8 cellular contexts compared by ENCODE assay signal in genomic region chr6:108133594-108134179, GRCh38. TPM values are rescaled to one million over a fixed set of nuclear protein-coding genes. Genes with fewer than 3 reads are reported as not detected.
DNase-seq lines count a peak whose midpoint lies in the region; FAIRE-seq and TF ChIP-seq lines count a peak whose summit lies in the region.

No MANE protein-coding gene starts in this region.

- H3K27ac ChIP-seq in mucosa of rectum (ENCODE audit: low read depth in 2 of 2, low read length in 2 of 2), result no peak overlapping the region

- peak overlapping the region in 1 of 2 donors; percentile 45 for H3K9ac ChIP-seq in mucosa of rectum (ENCODE audit: low read depth in 1 of 2, low read length in 2 of 2)

- TF ChIP-seq POLR2A in erythroblast (IDR thresholded peaks at IDR 0.05; ENCODE audit: low read length), result no peak

- H3K4me1 ChIP-seq in mucosa of rectum (ENCODE audit: control insufficient read depth in 2 of 2, insufficient read depth in 2 of 2, low read length in 2 of 2), result peaks cover 0 to 4% of the 10 kb centered on the region in 2 donors

- no peak for FAIRE-seq in GM19239 (lab: Jason Lieb, UNC)

- peaks cover 26 to 46% of the 10 kb centered on the region in 2 donors for H3K27me3 ChIP-seq in mucosa of rectum (ENCODE audit: control insufficient read depth in 2 of 2, insufficient read depth in 2 of 2, low read length in 2 of 2)

- peak overlapping the region; percentile 42 to 61 for H3K4me3 ChIP-seq in mucosa of rectum (ENCODE audit: low read length in 2 of 2)

- no peaks in the 10 kb centered on the region for H3K9me3 ChIP-seq in mucosa of rectum (ENCODE audit: control insufficient read depth in 2 of 2, low read length in 2 of 2)

- no peaks in the 10 kb centered on the region for H3K36me3 ChIP-seq in mucosa of rectum (ENCODE audit: control insufficient read depth in 2 of 2, insufficient read depth in 2 of 2, low read length in 2 of 2)

- DNase-seq in NCI-H1436 (lab: John Stamatoyannopoulos, UW) (peak; percentile 56), NCI-H1436 treated with DMSO at 0.1 percent for 48 hours (lab: John Stamatoyannopoulos, UW) (no peak), MV-4-11 (lab: John Stamatoyannopoulos, UW) (peak; percentile 6), erythroblast (lab: John Stamatoyannopoulos, UW) (peak; percentile 29 to 31), ureter (ENCODE audit: low spot score) (peak; percentile 62), GM19239 (ENCODE audit: insufficient read length, low spot score) (no peak)
- peak; percentile 41 to 56 for DNase-seq in activated CD4-positive, alpha-beta T cell treated with anti-CD3 and anti-CD28 coated beads, Interleukin-2, amount 50 U/mL, for 48 hours

RNA-seq across cellular contexts. Expression of gene NR2E1, which starts 32.1 kb away (rescaled TPM):
- 0.18 TPM for total RNA-seq in ureter

RNA-seq across cellular contexts. Expression of gene OSTM1, which starts 59.1 kb away (rescaled TPM):
- total RNA-seq in ureter, result 40.3 TPM

Comparison
In these comparisons a context has a peak if more than half of its experiments do, and no peak if none do; other contexts are left out.
1. DNase-seq: peak in NCI-H1436 (single experiment), MV-4-11 (single experiment), activated CD4-positive, alpha-beta T cell treated with anti-CD3 and anti-CD28 coated beads, Interleukin-2, amount 50 U/mL, for 48 hours (2 of 2), erythroblast (2 of 2) and ureter (single experiment); none in NCI-H1436 treated with DMSO at 0.1 percent for 48 hours (single experiment) and GM19239 (single experiment).